ENCODE assay signal across 1 cellular context in genomic region chr15:92882697-92883642, GRCh38.
TF ChIP-seq lines count a peak whose summit lies in the region.

No MANE protein-coding gene starts in this region.

TF ChIP-seq in HepG2, 621 proteins besides CTCF, POLR2A, EP300 and RAD21 (continued from another document and continues in another):
- TF ChIP-seq ZNF121 (CRISPR knock-in tag; IDR thresholded peaks at IDR 0.05) (no peak), ZNF749 (CRISPR knock-in tag; IDR thresholded peaks at IDR 0.05; ENCODE audit: borderline replicate concordance) (no peak), ZNF260 (CRISPR knock-in tag; IDR thresholded peaks at IDR 0.05; ENCODE audit: borderline replicate concordance, low read depth) (no peak), ATAD3A (CRISPR knock-in tag; IDR thresholded peaks at IDR 0.05) (no peak), NAIF1 (CRISPR knock-in tag; IDR thresholded peaks at IDR 0.05; ENCODE audit: borderline replicate concordance) (no peak), TFE3 (CRISPR knock-in tag; IDR thresholded peaks at IDR 0.05) (no peak), HOXA7 (CRISPR knock-in tag; IDR thresholded peaks at IDR 0.05) (no peak), RBFOX2 (IDR thresholded peaks at IDR 0.05; ENCODE audit: low read depth, low read length) (peak; percentile 92), AGO1 (IDR thresholded peaks at IDR 0.05; ENCODE audit: low read depth, low read length, poor library complexity, severe bottlenecking) (no peak), ZNF850 (CRISPR knock-in tag; conservative IDR thresholded peaks at IDR 0.05) (no peak), MLLT10 (CRISPR knock-in tag; IDR thresholded peaks at IDR 0.05) (no peak), ZNF282 (IDR thresholded peaks at IDR 0.05; ENCODE audit: partially characterized antibody) (no peak), ZNF549 (CRISPR knock-in tag; IDR thresholded peaks at IDR 0.05) (no peak), REST (IDR thresholded peaks at IDR 0.05; ENCODE audit: borderline replicate concordance in 1 of 2, low read depth in 1 of 2, low read length in 2 of 2) (peak in 1 of 2 experiments; percentile 59; a peak in 1 of 4 replicates), U2AF1 (optimal IDR thresholded peaks at IDR 0.05; ENCODE audit: low read depth, low read length) (no peak), PHB2 (IDR thresholded peaks at IDR 0.05; ENCODE audit: partially characterized antibody) (no peak), MIER2 (CRISPR knock-in tag; IDR thresholded peaks at IDR 0.05) (no peak), NFYC (CRISPR knock-in tag; IDR thresholded peaks at IDR 0.05) (no peak), ZNF816 (CRISPR knock-in tag; IDR thresholded peaks at IDR 0.05; ENCODE audit: borderline replicate concordance) (no peak), ASH2L (IDR thresholded peaks at IDR 0.05; ENCODE audit: insufficient read length, low read depth, low read length) (peak; percentile 62), ZNF766 (CRISPR knock-in tag; IDR thresholded peaks at IDR 0.05; ENCODE audit: borderline replicate concordance) (no peak), ZNF781 (CRISPR knock-in tag; IDR thresholded peaks at IDR 0.05; ENCODE audit: borderline replicate concordance, not compliant biosample characterization) (no peak), SIN3B (IDR thresholded peaks at IDR 0.05; ENCODE audit: low read length) (peak; percentile 21; the same call in 1 of the 2 replicates), ZBTB4 (CRISPR knock-in tag; IDR thresholded peaks at IDR 0.05; ENCODE audit: borderline replicate concordance) (no peak), ZNF543 (CRISPR knock-in tag; IDR thresholded peaks at IDR 0.05) (no peak), ZBTB49 (CRISPR knock-in tag; IDR thresholded peaks at IDR 0.05; ENCODE audit: borderline replicate concordance) (no peak), ADNP (CRISPR knock-in tag; IDR thresholded peaks at IDR 0.05) (no peak), NPAS2 (CRISPR knock-in tag; IDR thresholded peaks at IDR 0.05; ENCODE audit: borderline replicate concordance) (no peak), SIN3A (IDR thresholded peaks at IDR 0.05; ENCODE audit: borderline replicate concordance, low read depth, low read length) (peak; percentile 63; the same call in 1 of the 2 replicates), SOX6 (IDR thresholded peaks at IDR 0.05) (no peak), SOX6 (CRISPR knock-in tag; IDR thresholded peaks at IDR 0.05) (no peak), MXI1 (IDR thresholded peaks at IDR 0.05; ENCODE audit: borderline replicate concordance, low read depth, low read length) (peak; percentile 73; the same call in 2 of the 3 replicates), HOXA9 (CRISPR knock-in tag; IDR thresholded peaks at IDR 0.05; ENCODE audit: borderline replicate concordance) (no peak), ZNF263 (CRISPR knock-in tag; IDR thresholded peaks at IDR 0.05) (0 out of 2 replicates have a peak, but pooled peaks have one; percentile 26), ZKSCAN1 (IDR thresholded peaks at IDR 0.05; ENCODE audit: low read length) (no peak), ONECUT2 (CRISPR knock-in tag; IDR thresholded peaks at IDR 0.05) (no peak), THAP11 (CRISPR knock-in tag; IDR thresholded peaks at IDR 0.05) (no peak), JUN (CRISPR knock-in tag; IDR thresholded peaks at IDR 0.05) (no peak), ZNF251 (CRISPR knock-in tag; IDR thresholded peaks at IDR 0.05) (no peak), AHR (CRISPR knock-in tag; IDR thresholded peaks at IDR 0.05) (no peak)
- TF ChIP-seq, protein P1, sequence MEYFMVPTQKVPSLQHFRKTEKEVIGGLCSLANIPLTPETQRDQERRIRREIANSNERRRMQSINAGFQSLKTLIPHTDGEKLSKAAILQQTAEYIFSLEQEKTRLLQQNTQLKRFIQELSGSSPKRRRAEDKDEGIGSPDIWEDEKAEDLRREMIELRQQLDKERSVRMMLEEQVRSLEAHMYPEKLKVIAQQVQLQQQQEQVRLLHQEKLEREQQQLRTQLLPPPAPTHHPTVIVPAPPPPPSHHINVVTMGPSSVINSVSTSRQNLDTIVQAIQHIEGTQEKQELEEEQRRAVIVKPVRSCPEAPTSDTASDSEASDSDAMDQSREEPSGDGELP (IDR thresholded peaks at IDR 0.05; ENCODE audit: borderline replicate concordance, low read depth) = no peak; the same call in 1 of the 2 replicates
- TF ChIP-seq, protein P2, sequence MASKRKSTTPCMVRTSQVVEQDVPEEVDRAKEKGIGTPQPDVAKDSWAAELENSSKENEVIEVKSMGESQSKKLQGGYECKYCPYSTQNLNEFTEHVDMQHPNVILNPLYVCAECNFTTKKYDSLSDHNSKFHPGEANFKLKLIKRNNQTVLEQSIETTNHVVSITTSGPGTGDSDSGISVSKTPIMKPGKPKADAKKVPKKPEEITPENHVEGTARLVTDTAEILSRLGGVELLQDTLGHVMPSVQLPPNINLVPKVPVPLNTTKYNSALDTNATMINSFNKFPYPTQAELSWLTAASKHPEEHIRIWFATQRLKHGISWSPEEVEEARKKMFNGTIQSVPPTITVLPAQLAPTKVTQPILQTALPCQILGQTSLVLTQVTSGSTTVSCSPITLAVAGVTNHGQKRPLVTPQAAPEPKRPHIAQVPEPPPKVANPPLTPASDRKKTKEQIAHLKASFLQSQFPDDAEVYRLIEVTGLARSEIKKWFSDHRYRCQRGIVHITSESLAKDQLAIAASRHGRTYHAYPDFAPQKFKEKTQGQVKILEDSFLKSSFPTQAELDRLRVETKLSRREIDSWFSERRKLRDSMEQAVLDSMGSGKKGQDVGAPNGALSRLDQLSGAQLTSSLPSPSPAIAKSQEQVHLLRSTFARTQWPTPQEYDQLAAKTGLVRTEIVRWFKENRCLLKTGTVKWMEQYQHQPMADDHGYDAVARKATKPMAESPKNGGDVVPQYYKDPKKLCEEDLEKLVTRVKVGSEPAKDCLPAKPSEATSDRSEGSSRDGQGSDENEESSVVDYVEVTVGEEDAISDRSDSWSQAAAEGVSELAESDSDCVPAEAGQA (IDR thresholded peaks at IDR 0.05; ENCODE audit: low read depth) = peak; percentile 85
- TF ChIP-seq, protein P2 (CRISPR knock-in tag; IDR thresholded peaks at IDR 0.05; ENCODE audit: borderline replicate concordance) = peak; percentile 59; the same call in 1 of the 2 replicates
- TF ChIP-seq, protein P3, sequence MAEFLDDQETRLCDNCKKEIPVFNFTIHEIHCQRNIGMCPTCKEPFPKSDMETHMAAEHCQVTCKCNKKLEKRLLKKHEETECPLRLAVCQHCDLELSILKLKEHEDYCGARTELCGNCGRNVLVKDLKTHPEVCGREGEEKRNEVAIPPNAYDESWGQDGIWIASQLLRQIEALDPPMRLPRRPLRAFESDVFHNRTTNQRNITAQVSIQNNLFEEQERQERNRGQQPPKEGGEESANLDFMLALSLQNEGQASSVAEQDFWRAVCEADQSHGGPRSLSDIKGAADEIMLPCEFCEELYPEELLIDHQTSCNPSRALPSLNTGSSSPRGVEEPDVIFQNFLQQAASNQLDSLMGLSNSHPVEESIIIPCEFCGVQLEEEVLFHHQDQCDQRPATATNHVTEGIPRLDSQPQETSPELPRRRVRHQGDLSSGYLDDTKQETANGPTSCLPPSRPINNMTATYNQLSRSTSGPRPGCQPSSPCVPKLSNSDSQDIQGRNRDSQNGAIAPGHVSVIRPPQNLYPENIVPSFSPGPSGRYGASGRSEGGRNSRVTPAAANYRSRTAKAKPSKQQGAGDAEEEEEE (CRISPR knock-in tag; IDR thresholded peaks at IDR 0.05; ENCODE audit: borderline replicate concordance) = no peak
